16 cellular contexts compared by ENCODE assay signal in the genomic region with DNA sequence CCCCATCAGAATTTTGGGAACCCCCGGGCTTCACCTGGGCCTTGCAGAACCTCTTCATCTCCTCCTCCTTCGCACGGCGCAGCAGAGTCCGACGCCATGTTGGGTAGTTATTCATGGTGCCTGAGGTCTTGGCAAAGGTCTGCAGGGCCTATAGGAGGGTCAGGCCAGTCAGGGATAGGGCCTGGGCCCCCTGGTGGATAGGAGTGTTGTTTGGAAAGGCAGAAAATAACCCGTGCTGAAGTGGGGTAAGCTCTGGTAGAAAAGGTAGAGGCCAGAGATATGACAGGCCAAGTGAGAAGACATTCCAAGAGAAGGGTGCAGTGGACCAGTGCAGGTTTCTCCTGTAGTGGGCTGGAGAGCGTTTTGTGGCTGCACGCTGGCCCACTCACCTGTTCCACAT. TPM values are rescaled to one million over a fixed set of nuclear protein-coding genes. Genes with fewer than 3 reads are reported as not detected.
A peak's percentile ranks its signal among the peaks of the same experiment; 100 is the strongest.
DNase-seq lines count a peak whose midpoint lies in the region; ATAC-seq and TF ChIP-seq lines count a peak whose summit lies in the region.
"Had no signal": no experiment of that assay in that cellular context is flagged by ENCODE, and none has a peak within 500 bp of the region (broad histone marks: within the 10 kb centered on the region; RNA-seq: fewer than 3 reads in every experiment).

No MANE protein-coding gene starts in this region.

- no peaks in the 10 kb centered on the region for H3K9me3 ChIP-seq in CD4-positive, CD25-positive, alpha-beta regulatory T cell (ENCODE audit: control insufficient read depth in 2 of 2, low read length in 2 of 2)
- no peaks in the 10 kb centered on the region for H3K9me3 ChIP-seq in psoas muscle
- H3K9me3 ChIP-seq: ascending aorta, ovary, tibial nerve had no signal

- whole genome bisulfite sequencing in psoas muscle, 3 donors: 88 to 90% (median 89%) methylated on average over 9 of the region's 9 CpGs

- peaks cover 36% of the 10 kb centered on the region for H3K4me1 ChIP-seq in CD4-positive, CD25-positive, alpha-beta regulatory T cell (ENCODE audit: control insufficient read depth, insufficient read depth, low read length, poor library complexity, severe bottlenecking)
- peaks cover 10% of the 10 kb centered on the region for H3K4me1 ChIP-seq in psoas muscle

- peaks cover 36% of the 10 kb centered on the region for H3K36me3 ChIP-seq in CD4-positive, CD25-positive, alpha-beta regulatory T cell (ENCODE audit: control insufficient read depth, insufficient read depth, low read length)
- H3K36me3 ChIP-seq in psoas muscle (ENCODE audit: insufficient read depth in 1 of 2, low read depth in 1 of 2): peaks cover 0 to 29% of the 10 kb centered on the region in 2 donors
- H3K36me3 ChIP-seq: ovary had no signal

- peaks cover 0 to 3% (median 0%) of the 10 kb centered on the region in 7 donors for H3K9me3 Mint-ChIP-seq in CD4-positive, CD25-positive, alpha-beta regulatory T cell
- no peaks in the 10 kb centered on the region for H3K9me3 Mint-ChIP-seq in activated T-helper 2 cell treated with anti-CD3 and anti-CD28 coated beads, Interferon-gamma antibody, Interleukin-2, Interleukin-4, amounts not matched to agents 10 μg/mL and 5 μg/mL and 100 μg/mL, durations not matched to agents 14 hours and 24 hours and 36 hours
- H3K9me3 Mint-ChIP-seq: activated T-helper 1 cell treated with anti-CD3 and anti-CD28 coated beads, Interleukin-12 subunit alpha, Interleukin-12 subunit beta, Interleukin-2, Interleukin-4 antibody, amounts not matched to agents 30 ng/mL and 10 ng/mL and 1 ng/mL, durations not matched to agents 14 hours and 24 hours and 36 hours had no signal

- H3K27me3 Mint-ChIP-seq in CD4-positive, CD25-positive, alpha-beta regulatory T cell: peaks cover 6% of the 10 kb centered on the region
- no peaks in the 10 kb centered on the region for H3K27me3 Mint-ChIP-seq in activated T-helper 2 cell treated with anti-CD3 and anti-CD28 coated beads, Interferon-gamma antibody, Interleukin-2, Interleukin-4, amounts not matched to agents 10 μg/mL and 5 μg/mL and 100 μg/mL, durations not matched to agents 14 hours and 24 hours and 36 hours (ENCODE audit: low read depth)

- no peak overlapping the region for H3K4me3 ChIP-seq in CD4-positive, CD25-positive, alpha-beta regulatory T cell (ENCODE audit: low read depth, low read length)
- H3K4me3 ChIP-seq in psoas muscle: no peak overlapping the region
- H3K4me3 ChIP-seq: ascending aorta, ovary, tibial nerve had no signal

- no peaks in the 10 kb centered on the region for H3K27me3 ChIP-seq in CD4-positive, CD25-positive, alpha-beta regulatory T cell (ENCODE audit: control insufficient read depth, insufficient read depth, low read length)
- no peaks in the 10 kb centered on the region for H3K27me3 ChIP-seq in psoas muscle (ENCODE audit: insufficient read depth in 3 of 3, low read length in 2 of 3)
- H3K27me3 ChIP-seq: ascending aorta, ovary, tibial nerve had no signal

- TF ChIP-seq CTCF in GM10266 (IDR thresholded peaks at IDR 0.05; ENCODE audit: control insufficient read depth, insufficient read depth, low read depth, missing control alignments) (no peak), psoas muscle (IDR thresholded peaks at IDR 0.05) (no peak)

- H3K27ac ChIP-seq in CD4-positive, CD25-positive, alpha-beta regulatory T cell (ENCODE audit: insufficient read depth, low read length, poor library complexity, severe bottlenecking): no peak overlapping the region
- H3K27ac ChIP-seq in psoas muscle: no peak overlapping the region
- H3K27ac ChIP-seq: ascending aorta, ovary had no signal

- peak overlapping the region in 1 of 4 donors; percentile 92 for H3K4me3 Mint-ChIP-seq in CD4-positive, CD25-positive, alpha-beta regulatory T cell
- no peak overlapping the region for H3K4me3 Mint-ChIP-seq in activated T-helper 2 cell treated with anti-CD3 and anti-CD28 coated beads, Interferon-gamma antibody, Interleukin-2, Interleukin-4, amounts not matched to agents 10 μg/mL and 5 μg/mL and 100 μg/mL, durations not matched to agents 14 hours and 24 hours and 36 hours (ENCODE audit: low read depth)
- H3K4me3 Mint-ChIP-seq: activated T-helper 1 cell treated with anti-CD3 and anti-CD28 coated beads, Interleukin-12 subunit alpha, Interleukin-12 subunit beta, Interleukin-2, Interleukin-4 antibody, amounts not matched to agents 30 ng/mL and 10 ng/mL and 1 ng/mL, durations not matched to agents 14 hours and 24 hours and 36 hours had no signal

- no peak for ATAC-seq in CD4-positive, CD25-positive, alpha-beta regulatory T cell (ENCODE audit: low read depth in 2 of 2)
- no peak for ATAC-seq in psoas muscle

- H3K36me3 Mint-ChIP-seq in CD4-positive, CD25-positive, alpha-beta regulatory T cell: peaks cover 16% of the 10 kb centered on the region
- H3K36me3 Mint-ChIP-seq in activated T-helper 2 cell treated with anti-CD3 and anti-CD28 coated beads, Interferon-gamma antibody, Interleukin-2, Interleukin-4, amounts not matched to agents 10 μg/mL and 5 μg/mL and 100 μg/mL, durations not matched to agents 14 hours and 24 hours and 36 hours (ENCODE audit: low read depth): peaks cover 67% of the 10 kb centered on the region

- DNase-seq in CD4-positive, CD25-positive, alpha-beta regulatory T cell: no peak
- peak; percentile 2 for DNase-seq in GM10266 (ENCODE audit: extremely low spot score)
- DNase-seq in activated T-helper 2 cell treated with anti-CD3 and anti-CD28 coated beads, Interferon-gamma antibody, Interleukin-2, Interleukin-4, amounts not matched to agents 10 μg/mL and 5 μg/mL and 100 μg/mL, durations not matched to agents 14 hours and 24 hours and 36 hours (ENCODE audit: low spot score): no peak
- DNase-seq in islet precursor cell: peak; percentile 50
- DNase-seq in psoas muscle: no peak
- no peak for DNase-seq in MV-4-11 (lab: John Stamatoyannopoulos, UW)
- no peak for DNase-seq in NCI-H1105 (lab: John Stamatoyannopoulos, UW)
- DNase-seq: activated CD4-positive, alpha-beta T cell treated with anti-CD3 and anti-CD28 coated beads for 48 hours; KBM-7; midbrain; NCI-H1105 treated with DMSO at 0.1 percent for 48 hours; ovary; SHP77 had no signal

- H3K27ac Mint-ChIP-seq in CD4-positive, CD25-positive, alpha-beta regulatory T cell: peak overlapping the region in 2 of 3 donors; percentile 67 to 84
- peak overlapping the region; percentile 12 for H3K27ac Mint-ChIP-seq in activated T-helper 2 cell treated with anti-CD3 and anti-CD28 coated beads, Interferon-gamma antibody, Interleukin-2, Interleukin-4, amounts not matched to agents 10 μg/mL and 5 μg/mL and 100 μg/mL, durations not matched to agents 14 hours and 24 hours and 36 hours
- H3K27ac Mint-ChIP-seq: activated T-helper 1 cell treated with anti-CD3 and anti-CD28 coated beads, Interleukin-12 subunit alpha, Interleukin-12 subunit beta, Interleukin-2, Interleukin-4 antibody, amounts not matched to agents 30 ng/mL and 10 ng/mL and 1 ng/mL, durations not matched to agents 14 hours and 24 hours and 36 hours had no signal

- intact Hi-C loops in activated T-helper 2 cell treated with anti-CD3 and anti-CD28 coated beads, Interferon-gamma antibody, Interleukin-2, Interleukin-4, amounts not matched to agents 10 μg/mL and 5 μg/mL and 100 μg/mL, durations not matched to agents 14 hours and 24 hours and 36 hours (cut with micrococcal nuclease): no loop called here
- intact Hi-C loops in psoas muscle (cut with DNase I): no loop called here

- peaks cover 0 to 59% (median 37%) of the 10 kb centered on the region in 4 donors for H3K4me1 Mint-ChIP-seq in CD4-positive, CD25-positive, alpha-beta regulatory T cell
- H3K4me1 Mint-ChIP-seq in activated T-helper 2 cell treated with anti-CD3 and anti-CD28 coated beads, Interferon-gamma antibody, Interleukin-2, Interleukin-4, amounts not matched to agents 10 μg/mL and 5 μg/mL and 100 μg/mL, durations not matched to agents 14 hours and 24 hours and 36 hours (ENCODE audit: low read depth): peaks cover 33% of the 10 kb centered on the region

RNA-seq across cellular contexts. Expression of a gene that starts 4.9 kb away (rescaled TPM):
- 30.2 TPM for total RNA-seq in CD4-positive, CD25-positive, alpha-beta regulatory T cell
- polyA plus RNA-seq in CD4-positive, CD25-positive, alpha-beta regulatory T cell: 10 to 100 TPM in 3 of 4 donors, 1 to 10 TPM in 1; 9.5 to 14.8 (median 12.4) TPM
- total RNA-seq in activated T-helper 2 cell treated with anti-CD3 and anti-CD28 coated beads, Interferon-gamma antibody, Interleukin-2, Interleukin-4, amounts not matched to agents 10 μg/mL and 5 μg/mL and 100 μg/mL, durations not matched to agents 14 hours and 24 hours and 36 hours: 14.7 and 17.5 TPM in 2 replicates
- 1 to 10 TPM; 2.1 to 5.1 (median 3.3) TPM for total RNA-seq in psoas muscle
- polyA plus RNA-seq in psoas muscle: 1 to 10 TPM; 4.4 to 9.6 (median 5.3) TPM

RNA-seq across cellular contexts. Expression of a gene that starts 5.0 kb away (rescaled TPM):
- total RNA-seq in CD4-positive, CD25-positive, alpha-beta regulatory T cell: 0.91 TPM
- polyA plus RNA-seq in CD4-positive, CD25-positive, alpha-beta regulatory T cell: under 1 TPM; 0.24 to 0.72 (median 0.39) TPM
- total RNA-seq in activated T-helper 2 cell treated with anti-CD3 and anti-CD28 coated beads, Interferon-gamma antibody, Interleukin-2, Interleukin-4, amounts not matched to agents 10 μg/mL and 5 μg/mL and 100 μg/mL, durations not matched to agents 14 hours and 24 hours and 36 hours: 0.32 TPM in 1 of 2 replicates, not detected in the other
- total RNA-seq in psoas muscle: 1 to 10 TPM; 1.1 to 3.1 (median 2.6) TPM
- polyA plus RNA-seq in psoas muscle: 1 to 10 TPM; 1.8 to 3.9 (median 2.2) TPM

RNA-seq across cellular contexts. Expression of a gene that starts 10.2 kb away (rescaled TPM):
- 166 TPM for total RNA-seq in CD4-positive, CD25-positive, alpha-beta regulatory T cell
- polyA plus RNA-seq in CD4-positive, CD25-positive, alpha-beta regulatory T cell: 10 to 100 TPM; 14.6 to 20.9 (median 17.2) TPM
- 47.8 and 51.8 TPM in 2 replicates for total RNA-seq in activated T-helper 2 cell treated with anti-CD3 and anti-CD28 coated beads, Interferon-gamma antibody, Interleukin-2, Interleukin-4, amounts not matched to agents 10 μg/mL and 5 μg/mL and 100 μg/mL, durations not matched to agents 14 hours and 24 hours and 36 hours
- total RNA-seq in psoas muscle: 1 to 10 TPM; 3.1 to 7.0 (median 6.0) TPM
- 1 to 10 TPM; 5.0 to 9.4 (median 9.3) TPM for polyA plus RNA-seq in psoas muscle

RNA-seq across cellular contexts. Expression of a gene that starts 37.6 kb away (rescaled TPM):
- 20.2 TPM for total RNA-seq in CD4-positive, CD25-positive, alpha-beta regulatory T cell
- polyA plus RNA-seq in CD4-positive, CD25-positive, alpha-beta regulatory T cell: 10 to 100 TPM in 3 of 4 donors, 1 to 10 TPM in 1; 9.2 to 11.9 (median 10.5) TPM
- total RNA-seq in activated T-helper 2 cell treated with anti-CD3 and anti-CD28 coated beads, Interferon-gamma antibody, Interleukin-2, Interleukin-4, amounts not matched to agents 10 μg/mL and 5 μg/mL and 100 μg/mL, durations not matched to agents 14 hours and 24 hours and 36 hours: 17.7 and 18.8 TPM in 2 replicates
- 1 to 10 TPM; 4.4 to 5.8 (median 5.4) TPM for total RNA-seq in psoas muscle
- polyA plus RNA-seq in psoas muscle: 1 to 10 TPM; 2.3 to 5.5 (median 2.6) TPM

Comparison
In these comparisons a context has a peak if more than half of its experiments do, and no peak if none do; other contexts are left out.
1. DNase-seq: peak in GM10266 (single experiment) and islet precursor cell (single experiment); none in CD4-positive, CD25-positive, alpha-beta regulatory T cell (0 of 3), activated T-helper 2 cell treated with anti-CD3 and anti-CD28 coated beads, Interferon-gamma antibody, Interleukin-2, Interleukin-4, amounts not matched to agents 10 μg/mL and 5 μg/mL and 100 μg/mL, durations not matched to agents 14 hours and 24 hours and 36 hours (single experiment), psoas muscle (0 of 2), MV-4-11 (single experiment) and NCI-H1105 (single experiment).